ENCODE assay signal across 3 cellular contexts in the genomic region with DNA sequence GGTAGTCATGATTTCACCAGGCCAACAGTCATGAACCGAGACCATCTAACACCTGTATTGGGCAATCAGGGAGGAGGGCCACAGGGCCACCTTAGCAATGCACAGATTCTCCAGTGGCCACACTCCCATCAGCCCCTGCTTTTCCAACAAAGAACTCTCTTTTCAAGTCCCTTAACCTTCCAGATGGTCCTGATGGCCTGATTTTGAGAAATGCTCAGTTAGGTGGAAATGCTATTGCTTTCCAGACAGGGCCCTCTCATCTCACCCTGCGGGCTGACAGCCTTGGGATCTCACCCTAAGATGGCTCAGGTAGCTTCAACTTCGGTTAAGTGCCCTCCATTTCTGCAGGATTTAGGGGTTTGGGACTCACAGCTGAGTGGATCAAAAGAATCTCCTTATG.
"Had no signal": no experiment of that assay in that cellular context is flagged by ENCODE, and none has a peak within 500 bp of the region (broad histone marks: within the 10 kb centered on the region; RNA-seq: fewer than 3 reads in every experiment).

No MANE protein-coding gene starts in this region.

- DNase-seq: GDM1, GF-D8 had no signal

- ATAC-seq: GM12878 had no signal
